Comparison of ENCODE assay signal across 9 cellular contexts in genomic region chr9:109101810-109102209, GRCh38. TPM values are rescaled to one million over a fixed set of nuclear protein-coding genes. Genes with fewer than 3 reads are reported as not detected.
DNase-seq lines count a peak whose midpoint lies in the region; ATAC-seq and TF ChIP-seq lines count a peak whose summit lies in the region.
"Had no signal": no experiment of that assay in that cellular context is flagged by ENCODE, and none has a peak within 500 bp of the region (broad histone marks: within the 10 kb centered on the region; RNA-seq: fewer than 3 reads in every experiment).

No MANE protein-coding gene starts in this region.

- H3K4me3 ChIP-seq in GM06990 (replicated peaks; ENCODE audit: low read depth, low read length) (no peak overlapping the region), adipocyte (ENCODE audit: low read length) (peak overlapping the region; percentile 43), mesodermal cell (ENCODE audit: extremely low read depth, insufficient read depth, low read length, poor library complexity, severe bottlenecking) (no peak overlapping the region)
- H3K4me3 ChIP-seq: lung had no signal

- 80 to 100% methylated on average over 1 of the region's 3 CpGs for WGBS in mesodermal cell (ENCODE audit: insufficient coverage in 2 of 2), 2 experiments

- H3K36me3 ChIP-seq in GM06990 (ENCODE audit: control insufficient read depth, insufficient read depth, low read length) (peaks cover 2% of the 10 kb centered on the region), adipocyte (ENCODE audit: control insufficient read depth, insufficient read depth, low read length, severe bottlenecking) (peaks cover 12% of the 10 kb centered on the region), mesodermal cell (ENCODE audit: control insufficient read depth, insufficient read depth, low read length) (peaks cover 44% of the 10 kb centered on the region)

- ATAC-seq in GM21529 (IDR thresholded peaks at IDR 0.05; ENCODE audit: unreplicated experiment) (peak; percentile 87), omental fat pad (ENCODE audit: low FRiP score) (no peak)

- no peaks in the 10 kb centered on the region for H3K27me3 ChIP-seq in GM06990 (replicated peaks; ENCODE audit: control insufficient read depth, insufficient read depth, low read length)
- H3K27me3 ChIP-seq in adipocyte (replicated peaks; ENCODE audit: control insufficient read depth, insufficient read depth, low read length), result no peaks in the 10 kb centered on the region

- TF ChIP-seq RAD21 in Ishikawa (IDR thresholded peaks at IDR 0.05; ENCODE audit: low read depth), result no peak

- H3K27ac ChIP-seq in mesodermal cell (ENCODE audit: low read depth, low read length, severe bottlenecking), result peak overlapping the region; percentile 55
- no peak overlapping the region for H3K27ac ChIP-seq in substantia nigra (ENCODE audit: low read depth, low read length, poor library complexity, severe bottlenecking)

- no peak for TF ChIP-seq EP300 in Ishikawa (IDR thresholded peaks at IDR 0.05; ENCODE audit: borderline replicate concordance)

- DNase-seq in GM06990 (ENCODE audit: extremely low read depth, insufficient read length) (peak; percentile 60), adipocyte (ENCODE audit: low read depth) (peak; percentile 51), substantia nigra (lab: John Stamatoyannopoulos, UW) (no peak), omental fat pad (ENCODE audit: low spot score) (no peak), mesenteric fat pad (ENCODE audit: low spot score) (no peak)

- peaks cover 41% of the 10 kb centered on the region for H3K4me1 ChIP-seq in adipocyte (ENCODE audit: control insufficient read depth, insufficient read depth, low read length)
- H3K4me1 ChIP-seq in mesodermal cell (ENCODE audit: control insufficient read depth, insufficient read depth, low read length, poor library complexity, severe bottlenecking), result peaks cover 54% of the 10 kb centered on the region

- H3K9ac ChIP-seq in adipocyte (ENCODE audit: low read length), result no peak overlapping the region

- no peak for TF ChIP-seq CTCF in GM06990 (IDR thresholded peaks at IDR 0.05; ENCODE audit: insufficient read depth, low read length, poor library complexity, severe bottlenecking)
- no peak for TF ChIP-seq CTCF in omental fat pad (IDR thresholded peaks at IDR 0.05)

- H3K9me3 ChIP-seq in adipocyte (ENCODE audit: control insufficient read depth, low read length) (no peaks in the 10 kb centered on the region), mesodermal cell (ENCODE audit: control insufficient read depth, low read length) (peaks cover 13% of the 10 kb centered on the region)

TF ChIP-seq in Ishikawa, 13 proteins besides CTCF, POLR2A, EP300 and RAD21:
- TF ChIP-seq CREB1 (IDR thresholded peaks at IDR 0.05; ENCODE audit: low read depth) (no peak), NFIC (IDR thresholded peaks at IDR 0.05) (peak; percentile 54; the same call in 1 of the 2 replicates)

RNA-seq across cellular contexts. Expression of gene TMEM245, which starts 17.9 kb away (rescaled TPM):
- polyA plus RNA-seq in mesodermal cell (2013, experiment 1 of 2), result 49.9 TPM
- 54.0 TPM for polyA plus RNA-seq in mesodermal cell (2013, experiment 2 of 2)
- 10 to 100 TPM; 64.8 to 91.5 (median 76.5) TPM for total RNA-seq in omental fat pad
- 62.3 TPM for total RNA-seq in mesenteric fat pad

Comparison
In these comparisons a context has a peak if more than half of its experiments do, and no peak if none do; other contexts are left out.
1. DNase-seq: peak in GM06990 (single experiment) and adipocyte (single experiment); none in substantia nigra (0 of 49), omental fat pad (single experiment) and mesenteric fat pad (single experiment).